Comparison of ENCODE assay signal across 16 cellular contexts in the genomic region with DNA sequence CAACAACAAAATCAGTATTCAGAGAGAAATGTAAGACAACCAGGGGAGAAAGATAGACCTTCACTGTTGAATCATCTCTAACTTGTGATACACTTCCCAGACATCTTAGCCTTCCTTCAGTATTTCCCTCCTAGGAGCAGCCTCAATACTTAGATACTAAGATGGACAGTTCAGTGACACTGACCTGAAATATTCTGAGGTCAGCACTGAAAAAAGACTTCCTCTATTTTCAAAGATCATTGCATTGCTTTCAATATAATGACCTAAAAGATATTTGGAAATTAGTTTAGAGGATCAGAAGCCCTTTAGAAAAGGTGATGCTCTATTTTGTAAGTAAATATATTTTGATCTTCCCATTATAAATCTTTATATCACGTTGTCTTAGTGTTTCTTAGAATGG.
A peak's percentile ranks its signal among the peaks of the same experiment; 100 is the strongest.
DNase-seq lines count a peak whose midpoint lies in the region; ATAC-seq and FAIRE-seq lines count a peak whose summit lies in the region.
"Had no signal": no experiment of that assay in that cellular context is flagged by ENCODE, and none has a peak within 500 bp of the region (broad histone marks: within the 10 kb centered on the region; RNA-seq: fewer than 3 reads in every experiment).

No MANE protein-coding gene starts in this region.

- peak overlapping the region; percentile 24 for H3K27ac Mint-ChIP-seq in stimulated activated naive CD8-positive, alpha-beta T cell treated with anti-CD3 and anti-CD28 coated beads, Interleukin-15, Interleukin-2, amounts not matched to agents 100 ng/mL and 50 ng/mL, for 24 hours
- no peak overlapping the region for H3K27ac Mint-ChIP-seq in stimulated activated naive CD8-positive, alpha-beta T cell treated with anti-CD3 and anti-CD28 coated beads, Interleukin-15, amount 100 ng/mL, for 72 hours
- no peak overlapping the region for H3K27ac Mint-ChIP-seq in naive thymus-derived CD8-positive, alpha-beta T cell
- H3K27ac Mint-ChIP-seq: CD8-positive, alpha-beta memory T cell; HFFc6 had no signal

- POLR2A ChIA-PET in naive thymus-derived CD8-positive, alpha-beta T cell (lab: Charles Lee): no interaction called here

- H3K4me3 Mint-ChIP-seq in stimulated activated naive CD8-positive, alpha-beta T cell treated with anti-CD3 and anti-CD28 coated beads, Interleukin-15, Interleukin-2, amounts not matched to agents 100 ng/mL and 50 ng/mL, for 24 hours: peak overlapping the region; percentile 33
- peak overlapping the region in 1 of 2 donors; percentile 3 for H3K4me3 Mint-ChIP-seq in stimulated activated naive CD8-positive, alpha-beta T cell treated with anti-CD3 and anti-CD28 coated beads, Interleukin-15, amount 100 ng/mL, for 72 hours
- H3K4me3 Mint-ChIP-seq in naive thymus-derived CD8-positive, alpha-beta T cell: no peak overlapping the region
- H3K4me3 Mint-ChIP-seq: CD8-positive, alpha-beta memory T cell had no signal

- no peak for ATAC-seq in stimulated activated naive CD8-positive, alpha-beta T cell treated with anti-CD3 and anti-CD28 coated beads, Interleukin-15, amount 100 ng/mL, for 72 hours
- ATAC-seq in HG03280 (IDR thresholded peaks at IDR 0.05; ENCODE audit: unreplicated experiment): no peak
- no peak for ATAC-seq in naive thymus-derived CD8-positive, alpha-beta T cell

- peaks cover 9% of the 10 kb centered on the region for H3K9me3 Mint-ChIP-seq in stimulated activated naive CD8-positive, alpha-beta T cell treated with anti-CD3 and anti-CD28 coated beads, Interleukin-15, Interleukin-2, amounts not matched to agents 100 ng/mL and 50 ng/mL, for 24 hours
- H3K9me3 Mint-ChIP-seq in stimulated activated naive CD8-positive, alpha-beta T cell treated with anti-CD3 and anti-CD28 coated beads, Interleukin-15, amount 100 ng/mL, for 72 hours: peaks cover 16 to 26% of the 10 kb centered on the region in 2 donors
- H3K9me3 Mint-ChIP-seq in naive thymus-derived CD8-positive, alpha-beta T cell: peaks cover 0 to 11% (median 0%) of the 10 kb centered on the region in 9 donors
- H3K9me3 Mint-ChIP-seq: CD8-positive, alpha-beta memory T cell; HFFc6 had no signal

- FAIRE-seq in RCC 7860 (lab: Jason Lieb, UNC): no peak

- no peaks in the 10 kb centered on the region for H3K27me3 Mint-ChIP-seq in stimulated activated naive CD8-positive, alpha-beta T cell treated with anti-CD3 and anti-CD28 coated beads, Interleukin-15, Interleukin-2, amounts not matched to agents 100 ng/mL and 50 ng/mL, for 24 hours
- no peaks in the 10 kb centered on the region for H3K27me3 Mint-ChIP-seq in stimulated activated naive CD8-positive, alpha-beta T cell treated with anti-CD3 and anti-CD28 coated beads, Interleukin-15, amount 100 ng/mL, for 72 hours
- no peaks in the 10 kb centered on the region for H3K27me3 Mint-ChIP-seq in naive thymus-derived CD8-positive, alpha-beta T cell

- H3K4me1 Mint-ChIP-seq in stimulated activated naive CD8-positive, alpha-beta T cell treated with anti-CD3 and anti-CD28 coated beads, Interleukin-15, Interleukin-2, amounts not matched to agents 100 ng/mL and 50 ng/mL, for 24 hours (ENCODE audit: low read depth): peaks cover 86% of the 10 kb centered on the region
- peaks cover 77% of the 10 kb centered on the region for H3K4me1 Mint-ChIP-seq in stimulated activated naive CD8-positive, alpha-beta T cell treated with anti-CD3 and anti-CD28 coated beads, Interleukin-15, amount 100 ng/mL, for 72 hours
- H3K4me1 Mint-ChIP-seq in naive thymus-derived CD8-positive, alpha-beta T cell: peaks cover 0 to 17% (median 2%) of the 10 kb centered on the region in 4 donors

- H3K36me3 Mint-ChIP-seq in stimulated activated naive CD8-positive, alpha-beta T cell treated with anti-CD3 and anti-CD28 coated beads, Interleukin-15, Interleukin-2, amounts not matched to agents 100 ng/mL and 50 ng/mL, for 24 hours (ENCODE audit: low read depth): peaks cover 36% of the 10 kb centered on the region
- H3K36me3 Mint-ChIP-seq in naive thymus-derived CD8-positive, alpha-beta T cell: no peaks in the 10 kb centered on the region
- H3K36me3 Mint-ChIP-seq: CD8-positive, alpha-beta memory T cell had no signal

- DNase-seq in SKM-1 treated with dmso at 0.1 percent for 144 hours (lab: John Stamatoyannopoulos, UW; ENCODE audit: unreplicated experiment) (peak; percentile 7), SKM-1 (lab: John Stamatoyannopoulos, UW; ENCODE audit: unreplicated experiment) (no peak), RCC 7860 (ENCODE audit: low spot score) (peak; percentile 46), NCI-H1694 treated with DMSO at 0.1 percent for 48 hours (lab: John Stamatoyannopoulos, UW) (no peak)
- no peak for DNase-seq in stimulated activated naive CD8-positive, alpha-beta T cell treated with anti-CD3 and anti-CD28 coated beads, Interleukin-15, amount 100 ng/mL, for 72 hours
- DNase-seq in naive thymus-derived CD8-positive, alpha-beta T cell: no peak
- DNase-seq: 8988T; CD8-positive, alpha-beta memory T cell; DND-41; GDM1; MG63; NCI-H187; NCI-H345 had no signal

Comparison
In these comparisons a context has a peak if more than half of its experiments do, and no peak if none do; other contexts are left out.
1. DNase-seq: peak in SKM-1 treated with dmso at 0.1 percent for 144 hours (single experiment) and RCC 7860 (single experiment); none in SKM-1 (single experiment), stimulated activated naive CD8-positive, alpha-beta T cell treated with anti-CD3 and anti-CD28 coated beads, Interleukin-15, amount 100 ng/mL, for 72 hours (0 of 2), NCI-H1694 treated with DMSO at 0.1 percent for 48 hours (single experiment) and naive thymus-derived CD8-positive, alpha-beta T cell (0 of 10).